Comparison of ENCODE assay signal across 14 cellular contexts in genomic region chr9:124478014-124478753, GRCh38. TPM values are rescaled to one million over a fixed set of nuclear protein-coding genes. Genes with fewer than 3 reads are reported as not detected.
DNase-seq lines count a peak whose midpoint lies in the region; ATAC-seq and TF ChIP-seq lines count a peak whose summit lies in the region.
"Had no signal": no experiment of that assay in that cellular context is flagged by ENCODE, and none has a peak within 500 bp of the region (broad histone marks: within the 10 kb centered on the region; RNA-seq: fewer than 3 reads in every experiment).

No MANE protein-coding gene starts in this region.

- CTCF ChIA-PET in Panc1 (lab: Charles Lee), result no interaction called here

- no peak for TF ChIP-seq POLR2A in suprapubic skin (IDR thresholded peaks at IDR 0.05)

- TF ChIP-seq CTCF in Panc1 (IDR thresholded peaks at IDR 0.05), result no peak
- TF ChIP-seq CTCF in suprapubic skin (IDR thresholded peaks at IDR 0.05), result no peak

- H3K4me3 ChIP-seq in Panc1 (ENCODE audit: low read depth in 2 of 2, low read length in 2 of 2) (peak overlapping the region in 1 of 2 experiments; percentile 8; a peak in 1 of 4 replicates), iPS DF 6.9 (ENCODE audit: low read length) (peak overlapping the region; percentile 10; the same call in 1 of the 2 replicates), suprapubic skin (peak overlapping the region; percentile 31)
- H3K4me3 ChIP-seq: uterus had no signal

- H3K9me3 ChIP-seq in Panc1 (ENCODE audit: control insufficient read depth, insufficient read depth, low read depth, low read length) (no peaks in the 10 kb centered on the region), iPS DF 6.9 (ENCODE audit: control insufficient read depth, insufficient read depth, low read length) (no peaks in the 10 kb centered on the region), suprapubic skin (no peaks in the 10 kb centered on the region)
- H3K9me3 ChIP-seq: uterus had no signal

- intact Hi-C loops in Panc1 (cut with micrococcal nuclease; ENCODE audit: unreplicated experiment), result no loop called here

- no TSS peak for BruUV-seq in Panc1 (replicated peaks; lab: Mats Ljungman, UMichigan)

- no CpG with 5 or more reads among the region's 34 CpGs for WGBS in iPS DF 6.9 (ENCODE audit: insufficient coverage, insufficient read length)
- WGBS in suprapubic skin, result 40% methylated on average over 7 of the region's 34 CpGs

- no peak for TF ChIP-seq EP300 in suprapubic skin (IDR thresholded peaks at IDR 0.05)

- H3K36me3 ChIP-seq in Panc1 (ENCODE audit: control insufficient read depth, insufficient read depth, low read length), result no peaks in the 10 kb centered on the region
- no peaks in the 10 kb centered on the region for H3K36me3 ChIP-seq in iPS DF 6.9 (ENCODE audit: control insufficient read depth, insufficient read depth, low read length)
- no peaks in the 10 kb centered on the region for H3K36me3 ChIP-seq in suprapubic skin
- H3K36me3 ChIP-seq: uterus had no signal

- ATAC-seq in Panc1, result peak; percentile 27
- ATAC-seq in GM18867 (IDR thresholded peaks at IDR 0.05; ENCODE audit: unreplicated experiment), result no peak
- no peak for ATAC-seq in GM18861 (IDR thresholded peaks at IDR 0.05; ENCODE audit: unreplicated experiment)

- POLR2A ChIA-PET in Panc1 (lab: Charles Lee), result no interaction called here

- DNase-seq in NCI-H748 (lab: John Stamatoyannopoulos, UW; ENCODE audit: unreplicated experiment) (peak; percentile 41), NCI-H748 treated with DMSO at 0.1 percent for 48 hours (lab: John Stamatoyannopoulos, UW) (no peak), Panc1 (ENCODE audit: low read depth, low spot score) (no peak), iPS DF 6.9 (ENCODE audit: low read depth, low spot score) (no peak), suprapubic skin (ENCODE audit: low spot score in 2 of 2) (no peak), HPDE6-E6E7 (ENCODE audit: extremely low spot score) (no peak)
- DNase-seq: activated CD4-positive, alpha-beta T cell treated with anti-CD3 and anti-CD28 coated beads, Interleukin-2, amount 10 ng/mL, durations not matched to agents 24 days and 14 days; GDM1; MM.1S; uterus had no signal

- in situ Hi-C loops in Panc1 (cut with HindIII; ENCODE audit: low pct_unique_long_range_greater_than_20kb, low sequenced_read_pairs), result no loop called here

- H3K4me1 ChIP-seq in Panc1 (ENCODE audit: control insufficient read depth, insufficient read depth, low read length) (peaks cover 8% of the 10 kb centered on the region; the same call in 1 of the 2 replicates), iPS DF 6.9 (ENCODE audit: control insufficient read depth, insufficient read depth, low read length) (peaks cover 15% of the 10 kb centered on the region), suprapubic skin (peaks cover 10% of the 10 kb centered on the region)
- H3K4me1 ChIP-seq: uterus had no signal

- H3K27ac ChIP-seq in Panc1 (ENCODE audit: low read length), result no peak overlapping the region
- no peak overlapping the region for H3K27ac ChIP-seq in iPS DF 6.9 (ENCODE audit: low read length)
- H3K27ac ChIP-seq in suprapubic skin, result no peak overlapping the region
- H3K27ac ChIP-seq: epithelial cell of prostate, uterus had no signal

- H3K27me3 ChIP-seq in Panc1 (ENCODE audit: control insufficient read depth, insufficient read depth, low read length) (no peaks in the 10 kb centered on the region), iPS DF 6.9 (ENCODE audit: control insufficient read depth, insufficient read depth, low read length) (no peaks in the 10 kb centered on the region; the same call in 1 of the 2 replicates), suprapubic skin (peaks cover 83% of the 10 kb centered on the region)

RNA-seq across cellular contexts. Expression of gene ADGRD2, which starts 27.9 kb away (rescaled TPM):
- total RNA-seq in Panc1 (2021; ENCODE audit: unreplicated experiment) (not detected), suprapubic skin (1 to 10 TPM in 1 of 4 donors, under 1 TPM in 1, not detected in 2; 0.31 to 7.7 TPM)
- polyA plus RNA-seq in Panc1 (2012; ENCODE audit: insufficient read length), result 0.70 TPM
- total RNA-seq: activated CD4-positive, alpha-beta T cell treated with anti-CD3 and anti-CD28 coated beads, Interleukin-2, amount 10 ng/mL, durations not matched to agents 24 days and 14 days; T-helper 1 cell treated with Interleukin-12 subunit alpha and Interleukin-12 subunit beta and Interleukin-4 antibody, amounts not matched to agents 30 ng/mL and 1 ng/mL, for 36 hours had no signal

RNA-seq across cellular contexts. Expression of gene NR5A1, which starts 29.0 kb away (rescaled TPM):
- total RNA-seq in Panc1 (2021; ENCODE audit: unreplicated experiment) (2.5 TPM), suprapubic skin (not detected)
- 2.0 TPM for polyA plus RNA-seq in Panc1 (2012; ENCODE audit: insufficient read length)
- total RNA-seq: activated CD4-positive, alpha-beta T cell treated with anti-CD3 and anti-CD28 coated beads, Interleukin-2, amount 10 ng/mL, durations not matched to agents 24 days and 14 days; T-helper 1 cell treated with Interleukin-12 subunit alpha and Interleukin-12 subunit beta and Interleukin-4 antibody, amounts not matched to agents 30 ng/mL and 1 ng/mL, for 36 hours had no signal
